24 cellular contexts compared by ENCODE assay signal in the genomic region with DNA sequence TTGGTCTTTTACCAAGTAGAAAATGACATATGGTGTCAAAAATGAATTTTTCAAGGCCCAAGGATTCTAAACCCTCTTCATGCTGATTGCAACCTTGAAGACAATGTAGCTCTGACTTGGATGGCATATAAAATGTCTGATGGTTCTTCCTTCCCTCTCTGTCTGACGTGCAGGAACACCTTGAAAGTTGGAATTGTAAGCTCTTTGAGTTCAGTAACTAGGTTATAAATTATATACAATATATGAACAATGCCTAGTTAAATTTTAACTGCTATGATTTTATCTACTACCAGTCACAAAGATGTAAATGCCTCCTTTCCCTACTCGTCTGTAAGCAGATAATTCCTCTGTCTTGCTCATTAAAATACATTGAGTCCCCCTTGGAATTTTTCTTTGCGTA.
"Had no signal": no experiment of that assay in that cellular context is flagged by ENCODE, and none has a peak within 500 bp of the region (broad histone marks: within the 10 kb centered on the region; RNA-seq: fewer than 3 reads in every experiment).

No MANE protein-coding gene starts in this region.

- ATAC-seq: activated T-cell treated with anti-CD3 and anti-CD28 coated beads, Interleukin-2, amount 50 U/mL, for 72 hours; left lung; stimulated activated memory B cell treated with anti-CD40 and anti-IgM and Interleukin-4, amounts not matched to agents 10 μg/mL and 1 μg/mL and 100 μg/mL, for 72 hours had no signal

- H3K9me3 ChIP-seq: left lung, sigmoid colon, thoracic aorta had no signal

- DNase-seq: activated CD4-positive, alpha-beta memory T cell treated with anti-CD3 and anti-CD28 coated beads, Interleukin-2, amount 10 ng/mL, durations not matched to agents 7 days and 5 days; activated CD4-positive, alpha-beta T cell treated with anti-CD3 and anti-CD28 coated beads for 48 hours; activated effector memory CD4-positive, alpha-beta T cell treated with Interleukin-2 at 50 U/mL for 16 hours; activated naive CD4-positive, alpha-beta T cell treated with anti-CD3 and anti-CD28 coated beads for 36 hours; activated naive CD8-positive, alpha-beta T cell treated with anti-CD3 and anti-CD28 coated beads, Interleukin-2, amount 10 ng/mL, durations not matched to agents 7 days and 5 days; activated T-cell treated with anti-CD3 and anti-CD28 coated beads, Interleukin-2, amount 50 U/mL, for 72 hours; amygdala; caudate nucleus; effector memory CD4-positive, alpha-beta T cell; glutamatergic neuron; immature natural killer cell; left lung; midbrain; nephron progenitor cell; nucleus accumbens; sigmoid colon; stimulated activated CD4-positive, alpha-beta T cell treated with anti-CD3 and anti-CD28 coated beads, Interleukin-15, amount 100 ng/mL, for 24 hours; T-helper 2 cell; upper lobe of left lung had no signal

- H3K36me3 ChIP-seq: left lung, sigmoid colon, thoracic aorta, upper lobe of left lung had no signal

- H3K4me1 ChIP-seq: left lung had no signal

- H3K4me3 Mint-ChIP-seq: activated CD4-positive, alpha-beta memory T cell treated with anti-CD3 and anti-CD28 coated beads, Interleukin-2, amount 10 ng/mL, durations not matched to agents 7 days and 5 days; activated naive CD4-positive, alpha-beta T cell treated with anti-CD3 and anti-CD28 coated beads for 36 hours; activated naive CD8-positive, alpha-beta T cell treated with anti-CD3 and anti-CD28 coated beads, Interleukin-2, amount 10 ng/mL, durations not matched to agents 7 days and 5 days; activated T-cell treated with anti-CD3 and anti-CD28 coated beads, Interleukin-2, amount 50 U/mL, for 72 hours; dendritic cell treated with granulocyte-macrophage colony-stimulating factor and Interleukin-4, amounts not matched to agents 40 ng/mL and 50 ng/mL, for 4 days; immature natural killer cell; nephron progenitor cell; stimulated activated memory B cell treated with anti-CD40 and anti-IgM and Interleukin-4, amounts not matched to agents 10 μg/mL and 1 μg/mL and 100 μg/mL, for 72 hours had no signal

- H3K27me3 ChIP-seq: hepatocyte, left lung, sigmoid colon, upper lobe of left lung had no signal

- H3K27ac ChIP-seq: hepatocyte, left lung, sigmoid colon, thoracic aorta, upper lobe of left lung had no signal

- H3K79me2 ChIP-seq: hepatocyte had no signal

- H3K36me3 Mint-ChIP-seq: activated naive CD8-positive, alpha-beta T cell treated with anti-CD3 and anti-CD28 coated beads, Interleukin-2, amount 10 ng/mL, durations not matched to agents 7 days and 5 days; immature natural killer cell; stimulated activated memory B cell treated with anti-CD40 and anti-IgM and Interleukin-4, amounts not matched to agents 10 μg/mL and 1 μg/mL and 100 μg/mL, for 72 hours had no signal

- H3K4me3 ChIP-seq: hepatocyte, left lung, sigmoid colon, smooth muscle cell, thoracic aorta, upper lobe of left lung had no signal

- H3K4me2 ChIP-seq: hepatocyte, smooth muscle cell had no signal

- H3K27ac Mint-ChIP-seq: activated CD4-positive, alpha-beta memory T cell treated with anti-CD3 and anti-CD28 coated beads, Interleukin-2, amount 10 ng/mL, durations not matched to agents 7 days and 5 days; activated naive CD4-positive, alpha-beta T cell treated with anti-CD3 and anti-CD28 coated beads for 36 hours; activated naive CD8-positive, alpha-beta T cell treated with anti-CD3 and anti-CD28 coated beads, Interleukin-2, amount 10 ng/mL, durations not matched to agents 7 days and 5 days; activated T-cell treated with anti-CD3 and anti-CD28 coated beads, Interleukin-2, amount 50 U/mL, for 72 hours; dendritic cell treated with granulocyte-macrophage colony-stimulating factor and Interleukin-4, amounts not matched to agents 40 ng/mL and 50 ng/mL, for 4 days; immature natural killer cell; nephron progenitor cell; stimulated activated memory B cell treated with anti-CD40 and anti-IgM and Interleukin-4, amounts not matched to agents 10 μg/mL and 1 μg/mL and 100 μg/mL, for 72 hours had no signal

- H3K9me3 Mint-ChIP-seq: activated naive CD4-positive, alpha-beta T cell treated with anti-CD3 and anti-CD28 coated beads for 36 hours; immature natural killer cell had no signal

- H3K4me1 Mint-ChIP-seq: activated CD4-positive, alpha-beta memory T cell treated with anti-CD3 and anti-CD28 coated beads, Interleukin-2, amount 10 ng/mL, durations not matched to agents 7 days and 5 days; activated naive CD8-positive, alpha-beta T cell treated with anti-CD3 and anti-CD28 coated beads, Interleukin-2, amount 10 ng/mL, durations not matched to agents 7 days and 5 days; immature natural killer cell; nephron progenitor cell had no signal

- H3K27me3 Mint-ChIP-seq: activated CD4-positive, alpha-beta memory T cell treated with anti-CD3 and anti-CD28 coated beads, Interleukin-2, amount 10 ng/mL, durations not matched to agents 7 days and 5 days; activated naive CD8-positive, alpha-beta T cell treated with anti-CD3 and anti-CD28 coated beads, Interleukin-2, amount 10 ng/mL, durations not matched to agents 7 days and 5 days; dendritic cell treated with granulocyte-macrophage colony-stimulating factor and Interleukin-4, amounts not matched to agents 40 ng/mL and 50 ng/mL, for 4 days; stimulated activated memory B cell treated with anti-CD40 and anti-IgM and Interleukin-4, amounts not matched to agents 10 μg/mL and 1 μg/mL and 100 μg/mL, for 72 hours had no signal

- H2AFZ ChIP-seq: hepatocyte had no signal
